Comparison of ENCODE assay signal across 10 cellular contexts in the genomic region with DNA sequence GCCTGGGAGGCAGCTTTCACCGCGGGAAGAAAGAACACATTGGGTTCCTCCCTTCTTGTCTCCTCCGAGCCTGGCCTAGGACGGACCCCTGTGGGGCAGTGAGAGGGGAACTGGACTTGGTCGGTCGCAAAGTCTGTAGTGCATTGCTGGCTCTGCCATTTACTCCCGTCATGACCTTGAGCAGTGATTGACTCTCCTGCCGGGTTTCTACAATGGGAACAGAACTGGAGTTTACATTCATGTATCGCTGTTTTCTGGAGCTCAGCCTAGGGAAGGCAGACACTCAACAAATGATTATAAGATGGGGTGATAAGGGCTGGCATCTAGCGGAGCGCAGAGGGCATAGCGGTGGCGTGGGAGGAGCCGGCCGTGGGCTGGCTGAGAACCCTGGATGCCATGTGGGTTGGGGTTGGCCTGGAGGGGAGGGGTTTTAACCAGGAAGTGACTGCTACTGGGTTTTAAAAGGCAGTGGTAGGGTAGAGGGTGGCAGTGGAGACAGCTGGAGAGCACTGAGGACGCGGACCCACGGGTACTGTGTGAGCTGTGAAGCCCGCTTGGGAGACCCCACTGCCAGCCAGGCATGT. TPM values are rescaled to one million over a fixed set of nuclear protein-coding genes. Genes with fewer than 3 reads are reported as not detected.
DNase-seq lines count a peak whose midpoint lies in the region; ATAC-seq, FAIRE-seq and TF ChIP-seq lines count a peak whose summit lies in the region.
"Not testable (repeated sequence)": the region's sequence is repeated elsewhere in the genome, so short reads cannot be mapped to it uniquely, and the experiment has no call there.
"Had no signal": no experiment of that assay in that cellular context is flagged by ENCODE, and none has a peak within 500 bp of the region (broad histone marks: within the 10 kb centered on the region; RNA-seq: fewer than 3 reads in every experiment).

No MANE protein-coding gene starts in this region.

- not testable (repeated sequence) for H3K27ac ChIP-seq in CD8-positive, alpha-beta T cell (ENCODE audit: low read depth, low read length); PC-3 (ENCODE audit: low read length); GM12878 (ENCODE audit: control insufficient read depth, insufficient read depth); upper lobe of right lung
- H3K27ac ChIP-seq in hepatocyte: peak overlapping the region; percentile 59

- SMC1A ChIA-PET in GM12878 (lab: Charles Lee; ENCODE audit: uncharacterized antibody, unreplicated experiment): not testable (repeated sequence)

- H3K4me3 Mint-ChIP-seq in CD8-positive, alpha-beta T cell; activated CD4-positive, alpha-beta T cell treated with anti-CD3 and anti-CD28 coated beads, Interleukin-2, amount 10 ng/mL, durations not matched to agents 7 days and 5 days: not testable (repeated sequence)

- peak; percentile 66 for ATAC-seq in CD8-positive, alpha-beta T cell
- ATAC-seq in PC-3 (peak; percentile 21), GM12878 (peak; percentile 80), mucosa of descending colon (peak; percentile 80), sciatic nerve (peak; percentile 7), upper lobe of right lung (peak; percentile 79)

- not testable (repeated sequence) for H3K27me3 Mint-ChIP-seq in CD8-positive, alpha-beta T cell (ENCODE audit: low read depth); activated CD4-positive, alpha-beta T cell treated with anti-CD3 and anti-CD28 coated beads, Interleukin-2, amount 10 ng/mL, durations not matched to agents 7 days and 5 days

- H3K4me3 ChIP-seq in CD8-positive, alpha-beta T cell (ENCODE audit: low read depth, low read length); PC-3 (ENCODE audit: low read length); GM12878; hepatocyte; mucosa of descending colon; upper lobe of right lung: not testable (repeated sequence)

- H3K27ac Mint-ChIP-seq in CD8-positive, alpha-beta T cell; activated CD4-positive, alpha-beta T cell treated with anti-CD3 and anti-CD28 coated beads, Interleukin-2, amount 10 ng/mL, durations not matched to agents 7 days and 5 days: not testable (repeated sequence)

- not testable (repeated sequence) for H3F3A ChIP-seq in PC-3 (ENCODE audit: low read length, unreplicated experiment)

- not testable (repeated sequence) for TF ChIP-seq POLR2A in GM12878 (IDR thresholded peaks at IDR 0.05; ENCODE audit: low read depth, low read length)

- TF ChIP-seq EP300 in GM12878 (IDR thresholded peaks at IDR 0.05; ENCODE audit: borderline replicate concordance in 1 of 2, control insufficient read depth in 1 of 2, low read depth in 2 of 2, low read length in 2 of 2): not testable (repeated sequence)

- intact Hi-C loops in CD8-positive, alpha-beta T cell (cut with DNase I, micrococcal nuclease); PC-3 (cut with micrococcal nuclease); GM12878 (cut with micrococcal nuclease; ENCODE audit: unreplicated experiment); mucosa of descending colon (cut with DNase I, micrococcal nuclease); sciatic nerve (cut with DNase I); upper lobe of right lung (cut with DNase I): not testable (repeated sequence)

- DNase-seq in CD8-positive, alpha-beta T cell; PC-3; GM12878 (ENCODE audit: low read depth, low spot score); hepatocyte (ENCODE audit: low spot score); sciatic nerve (ENCODE audit: low spot score); upper lobe of right lung: not testable (repeated sequence)
- DNase-seq in activated CD4-positive, alpha-beta T cell treated with anti-CD3 and anti-CD28 coated beads, Interleukin-2, amount 10 ng/mL, durations not matched to agents 7 days and 5 days: peak; percentile 5
- DNase-seq in mucosa of descending colon: peak in 1 of 3 donors; percentile 27

- H3K4me1 Mint-ChIP-seq in CD8-positive, alpha-beta T cell (ENCODE audit: low read depth); activated CD4-positive, alpha-beta T cell treated with anti-CD3 and anti-CD28 coated beads, Interleukin-2, amount 10 ng/mL, durations not matched to agents 7 days and 5 days: not testable (repeated sequence)

- not testable (repeated sequence) for H3K9ac ChIP-seq in PC-3 (ENCODE audit: low read length); GM12878 (ENCODE audit: control insufficient read depth, insufficient read depth, low read length)

- not testable (repeated sequence) for BruUV-seq in PC-3 (replicated peaks; lab: Mats Ljungman, UMichigan); GM12878 (replicated peaks; lab: Mats Ljungman, UMichigan)

- H3K36me3 ChIP-seq in CD8-positive, alpha-beta T cell (ENCODE audit: insufficient read depth, low read length); PC-3 (ENCODE audit: low read depth, low read length); GM12878 (ENCODE audit: control insufficient read depth in 2 of 2, insufficient read depth in 2 of 2, low read length in 1 of 2); hepatocyte (replicated peaks; ENCODE audit: insufficient read depth, low read depth); mucosa of descending colon (ENCODE audit: low read depth); upper lobe of right lung: not testable (repeated sequence)

- not testable (repeated sequence) for H3K9me2 ChIP-seq in PC-3 (replicated peaks; ENCODE audit: low read length); hepatocyte (replicated peaks; ENCODE audit: insufficient read depth)

- POLR2A ChIA-PET in CD8-positive, alpha-beta T cell (lab: Charles Lee); PC-3 (lab: Charles Lee; ENCODE audit: unreplicated experiment); activated CD4-positive, alpha-beta T cell treated with anti-CD3 and anti-CD28 coated beads, Interleukin-2, amount 10 ng/mL, durations not matched to agents 7 days and 5 days (lab: Charles Lee); GM12878 (lab: Charles Lee): not testable (repeated sequence)

- TF ChIP-seq CTCF in CD8-positive, alpha-beta T cell (IDR thresholded peaks at IDR 0.05); PC-3 (conservative IDR thresholded peaks at IDR 0.05; ENCODE audit: low read depth, low read length); GM12878 (IDR thresholded peaks at IDR 0.05 in 2 of 3, conservative IDR thresholded peaks at IDR 0.05 in 1 of 3; ENCODE audit: control insufficient read depth in 2 of 3, extremely low read depth in 1 of 3, insufficient read depth in 1 of 3, low read depth in 3 of 3, low read length in 3 of 3); hepatocyte (IDR thresholded peaks at IDR 0.05; ENCODE audit: poor library complexity); mucosa of descending colon (IDR thresholded peaks at IDR 0.05); upper lobe of right lung (IDR thresholded peaks at IDR 0.05): not testable (repeated sequence)

- H2AFZ ChIP-seq in PC-3 (ENCODE audit: low read length); GM12878 (ENCODE audit: control insufficient read depth, low read depth, low read length); hepatocyte: not testable (repeated sequence)

- not testable (repeated sequence) for H3K9me3 Mint-ChIP-seq in CD8-positive, alpha-beta T cell; activated CD4-positive, alpha-beta T cell treated with anti-CD3 and anti-CD28 coated beads, Interleukin-2, amount 10 ng/mL, durations not matched to agents 7 days and 5 days

- in situ Hi-C loops in GM12878 (cut with MboI): not testable (repeated sequence)

- not testable (repeated sequence) for H3K79me2 ChIP-seq in PC-3 (ENCODE audit: low read length); GM12878 (ENCODE audit: control insufficient read depth, insufficient read depth, low read length); hepatocyte

- not testable (repeated sequence) for H3K4me2 ChIP-seq in PC-3 (ENCODE audit: low read length)
- H3K4me2 ChIP-seq in GM12878 (ENCODE audit: control insufficient read depth, insufficient read depth): 0 out of 2 replicates have a peak overlapping the region, but pooled peaks have one; percentile 33
- H3K4me2 ChIP-seq in hepatocyte: peak overlapping the region; percentile 70

- FAIRE-seq in GM12878 (lab: Jason Lieb, UNC): not testable (repeated sequence)

- H3K27me3 ChIP-seq in CD8-positive, alpha-beta T cell (ENCODE audit: insufficient read depth, low read length); PC-3 (ENCODE audit: low read length); GM12878 (replicated peaks in 1 of 2; ENCODE audit: control insufficient read depth in 2 of 2, insufficient read depth in 2 of 2, low read length in 1 of 2); hepatocyte; upper lobe of right lung: not testable (repeated sequence)

- not testable (repeated sequence) for TF ChIP-seq RAD21 in GM12878 (IDR thresholded peaks at IDR 0.05; ENCODE audit: insufficient read depth, low read depth, low read length)

- CTCF ChIA-PET in CD8-positive, alpha-beta T cell (lab: Charles Lee); PC-3 (lab: Charles Lee); activated CD4-positive, alpha-beta T cell treated with anti-CD3 and anti-CD28 coated beads, Interleukin-2, amount 10 ng/mL, durations not matched to agents 7 days and 5 days (lab: Charles Lee); GM12878 (lab: Yijun Ruan, JAX): not testable (repeated sequence)

- 67% methylated on average over 5 of the region's 19 CpGs for WGBS in GM12878 (ENCODE audit: insufficient coverage, insufficient replicate concordance, low lambda C conversion rate, missing lambda C conversion rate)
- WGBS in hepatocyte (ENCODE audit: low lambda C conversion rate, missing lambda C conversion rate): 11% methylated on average over 6 of the region's 19 CpGs

- H3K4me1 ChIP-seq in CD8-positive, alpha-beta T cell (ENCODE audit: insufficient read depth, low read length); PC-3 (ENCODE audit: insufficient read depth, low read length); GM12878 (ENCODE audit: control insufficient read depth, insufficient read depth, low read length); hepatocyte (ENCODE audit: insufficient read depth); mucosa of descending colon (ENCODE audit: low read depth); upper lobe of right lung: not testable (repeated sequence)

- RAD21 ChIA-PET in GM12878 (lab: Charles Lee; ENCODE audit: unreplicated experiment): not testable (repeated sequence)

- H3K9me3 ChIP-seq in CD8-positive, alpha-beta T cell (ENCODE audit: low read length); PC-3 (ENCODE audit: low read length); GM12878 (replicated peaks; ENCODE audit: control insufficient read depth, insufficient read depth, low read length); hepatocyte (ENCODE audit: low read depth); mucosa of descending colon; upper lobe of right lung: not testable (repeated sequence)

- not testable (repeated sequence) for H3K36me3 Mint-ChIP-seq in CD8-positive, alpha-beta T cell; activated CD4-positive, alpha-beta T cell treated with anti-CD3 and anti-CD28 coated beads, Interleukin-2, amount 10 ng/mL, durations not matched to agents 7 days and 5 days (ENCODE audit: low read depth)

- H4K20me1 ChIP-seq in PC-3 (ENCODE audit: low read length); GM12878 (ENCODE audit: control insufficient read depth, insufficient read depth); hepatocyte (ENCODE audit: insufficient read depth, poor library complexity, severe bottlenecking): not testable (repeated sequence)

RNA-seq across cellular contexts. Expression of a gene that starts 3.1 kb away (rescaled TPM):
- 10 to 100 TPM; 12.5 TPM for total RNA-seq in CD8-positive, alpha-beta T cell
- total RNA-seq in PC-3 (2014; rRNA removed) (3.5 and 4.8 TPM in 2 replicates), GM12878 (2014; rRNA removed) (3.3 and 3.8 TPM in 2 replicates), GM12878 (2014; rRNA removed; fragmentation: Illumina TruSeq; extraction: Trizol) (1.8 TPM in 2 replicates), GM12878 (2021) (4.7 and 5.0 TPM in 2 replicates), hepatocyte (16.9 and 21.2 TPM in 2 replicates), mucosa of descending colon (1 to 10 TPM; 6.0 to 6.2 (median 6.0) TPM), sciatic nerve (4.8 TPM), upper lobe of right lung (5.1 TPM)
- total RNA-seq in activated CD4-positive, alpha-beta T cell treated with anti-CD3 and anti-CD28 coated beads, Interleukin-2, amount 10 ng/mL, durations not matched to agents 7 days and 5 days: 1 to 10 TPM; 5.1 to 5.5 TPM
- 11.3 and 12.3 TPM in 2 replicates for total RNA-seq in GM12878 (2013; cell fraction: nucleolus; rRNA removed)
- 0.83 TPM for polyA plus RNA-seq in GM12878 (2011; ENCODE audit: low read depth)
- polyA plus RNA-seq in GM12878 (2011; rRNA removed) (1.4 and 1.6 TPM in 2 replicates), GM12878 (2014; fragmentation: Illumina TruSeq; extraction: Trizol) (0.62 and 1.3 TPM in 2 replicates), GM12878 (2014; fragmentation: Nextera tagmentation; extraction: Ambion mirVana) (under 1 TPM; 0.11 to 0.16 TPM), GM12878 (2014; rRNA removed) (2.7 and 3.2 TPM in 2 replicates), GM12878 (2016; fragmentation: Nextera tagmentation; extraction: Ambion mirVana) (under 1 TPM; 0.33 to 0.75 TPM), hepatocyte (9.4 and 11.4 TPM in 2 replicates)
- polyA plus RNA-seq in GM12878 (2011; cell fraction: cytosol; rRNA removed): 1.9 and 2.3 TPM in 2 replicates
- polyA plus RNA-seq in GM12878 (2011; cell fraction: nucleus; rRNA removed): 8.4 and 8.9 TPM in 2 replicates
- 2.5 and 3.7 TPM in 2 replicates for polyA plus RNA-seq in GM12878 (2012)
- polyA minus RNA-seq in GM12878 (2011; rRNA and poly(A)+ RNA removed): 2.6 and 4.1 TPM in 2 replicates
- 0.94 and 1.7 TPM in 2 replicates for polyA minus RNA-seq in GM12878 (2011; cell fraction: cytosol; rRNA and poly(A)+ RNA removed)
- 2.7 and 4.4 TPM in 2 replicates for polyA minus RNA-seq in GM12878 (2011; cell fraction: nucleus; rRNA and poly(A)+ RNA removed)

RNA-seq across cellular contexts. Expression of a gene that starts 36.7 kb away (rescaled TPM):
- total RNA-seq in CD8-positive, alpha-beta T cell: under 1 TPM in 1 of 2 experiments, not detected in 1; 0.17 TPM
- total RNA-seq in PC-3 (2014; rRNA removed) (0.06 TPM in 1 of 2 replicates, not detected in the other), GM12878 (2014; rRNA removed) (under 0.01 and 0.11 TPM in 2 replicates), GM12878 (2014; rRNA removed; fragmentation: Illumina TruSeq; extraction: Trizol) (0.04 and 0.05 TPM in 2 replicates), GM12878 (2021) (not detected in 2 replicates), hepatocyte (0.17 TPM in 1 of 2 replicates, not detected in the other), mucosa of descending colon (under 1 TPM in 1 of 3 donors, not detected in 2; 0.09 TPM), sciatic nerve (not detected), upper lobe of right lung (0.09 TPM)
- total RNA-seq in activated CD4-positive, alpha-beta T cell treated with anti-CD3 and anti-CD28 coated beads, Interleukin-2, amount 10 ng/mL, durations not matched to agents 7 days and 5 days: 1 to 10 TPM in 1 of 2 experiments, under 1 TPM in 1; 0.84 to 1.1 TPM
- total RNA-seq in GM12878 (2013; cell fraction: nucleolus; rRNA removed): 0.13 and 0.17 TPM in 2 replicates
- polyA plus RNA-seq in GM12878 (2011; ENCODE audit: low read depth): not detected
- polyA plus RNA-seq in GM12878 (2011; rRNA removed) (not detected in 2 replicates), GM12878 (2014; fragmentation: Illumina TruSeq; extraction: Trizol) (0.04 TPM in 1 of 2 replicates, not detected in the other), GM12878 (2014; fragmentation: Nextera tagmentation; extraction: Ambion mirVana) (under 1 TPM in 1 of 2 experiments, not detected in 1; 0.02 TPM), GM12878 (2014; rRNA removed) (0.01 TPM in 2 replicates), GM12878 (2016; fragmentation: Nextera tagmentation; extraction: Ambion mirVana) (under 1 TPM; 0.12 to 0.21 TPM), hepatocyte (0.02 TPM in 1 of 2 replicates, not detected in the other)
- polyA plus RNA-seq in GM12878 (2011; cell fraction: cytosol; rRNA removed): under 0.01 TPM in 1 of 2 replicates, not detected in the other
- polyA plus RNA-seq in GM12878 (2011; cell fraction: nucleus; rRNA removed): not detected in 2 replicates
- not detected in 2 replicates for polyA plus RNA-seq in GM12878 (2012)
- 0.31 TPM in 1 of 2 replicates, not detected in the other for polyA minus RNA-seq in GM12878 (2011; rRNA and poly(A)+ RNA removed)
- not detected in 2 replicates for polyA minus RNA-seq in GM12878 (2011; cell fraction: cytosol; rRNA and poly(A)+ RNA removed)
- polyA minus RNA-seq in GM12878 (2011; cell fraction: nucleus; rRNA and poly(A)+ RNA removed): 0.12 TPM in 1 of 2 replicates, not detected in the other
- total RNA-seq: ascending aorta, epithelial cell of proximal tubule had no signal

RNA-seq across cellular contexts. Expression of a gene that starts 46.9 kb away (rescaled TPM):
- 1 to 10 TPM; 2.6 to 2.8 TPM for total RNA-seq in CD8-positive, alpha-beta T cell
- total RNA-seq in PC-3 (2014; rRNA removed): 6.4 and 6.7 TPM in 2 replicates
- 1 to 10 TPM; 1.4 to 2.0 TPM for total RNA-seq in activated CD4-positive, alpha-beta T cell treated with anti-CD3 and anti-CD28 coated beads, Interleukin-2, amount 10 ng/mL, durations not matched to agents 7 days and 5 days
- total RNA-seq in GM12878 (2013; cell fraction: nucleolus; rRNA removed): 2.4 and 3.3 TPM in 2 replicates
- 1.1 and 1.9 TPM in 2 replicates for total RNA-seq in GM12878 (2014; rRNA removed)
- 0.36 and 0.37 TPM in 2 replicates for total RNA-seq in GM12878 (2014; rRNA removed; fragmentation: Illumina TruSeq; extraction: Trizol)
- 1.3 and 1.4 TPM in 2 replicates for total RNA-seq in GM12878 (2021)
- polyA plus RNA-seq in GM12878 (2011; ENCODE audit: low read depth): 0.91 TPM
- polyA plus RNA-seq in GM12878 (2011; rRNA removed): 1.2 and 1.9 TPM in 2 replicates
- 2.2 and 3.9 TPM in 2 replicates for polyA plus RNA-seq in GM12878 (2011; cell fraction: cytosol; rRNA removed)
- 18.8 and 26.2 TPM in 2 replicates for polyA plus RNA-seq in GM12878 (2011; cell fraction: nucleus; rRNA removed)
- polyA plus RNA-seq in GM12878 (2012): 2.7 and 4.0 TPM in 2 replicates
- polyA plus RNA-seq in GM12878 (2014; fragmentation: Illumina TruSeq; extraction: Trizol): 0.25 and 0.26 TPM in 2 replicates
- under 1 TPM; 0.03 to 0.07 TPM for polyA plus RNA-seq in GM12878 (2014; fragmentation: Nextera tagmentation; extraction: Ambion mirVana)
- polyA plus RNA-seq in GM12878 (2014; rRNA removed): 0.82 and 1.8 TPM in 2 replicates
- polyA plus RNA-seq in GM12878 (2016; fragmentation: Nextera tagmentation; extraction: Ambion mirVana): under 1 TPM; 0.13 to 0.51 TPM
- polyA minus RNA-seq in GM12878 (2011; rRNA and poly(A)+ RNA removed): 0.77 TPM in 1 of 2 replicates, not detected in the other
- polyA minus RNA-seq in GM12878 (2011; cell fraction: cytosol; rRNA and poly(A)+ RNA removed): 3.6 TPM in 1 of 2 replicates, not detected in the other
- 1.3 and 1.6 TPM in 2 replicates for polyA minus RNA-seq in GM12878 (2011; cell fraction: nucleus; rRNA and poly(A)+ RNA removed)
- total RNA-seq in hepatocyte: 5.9 and 13.4 TPM in 2 replicates
- 3.9 and 15.5 TPM in 2 replicates for polyA plus RNA-seq in hepatocyte
- total RNA-seq in mucosa of descending colon: 1 to 10 TPM; 1.3 to 2.9 (median 2.1) TPM
- 1.4 TPM for total RNA-seq in sciatic nerve
- total RNA-seq in upper lobe of right lung: 4.0 TPM
- total RNA-seq: ascending aorta had no signal

Comparison
In these comparisons a context has a peak if more than half of its experiments do, and no peak if none do; other contexts are left out.
1. ATAC-seq: peak in every context shown above with its lines; median percentile 80 in GM12878; 80 in mucosa of descending colon; 79 in upper lobe of right lung; 66 in CD8-positive, alpha-beta T cell; 21 in PC-3; 7 in sciatic nerve.